ENCODE assay signal across 1 cellular context in genomic region chr11:44760917-44761545, GRCh38.
TF ChIP-seq lines count a peak whose summit lies in the region.

No MANE protein-coding gene starts in this region.

TF ChIP-seq in SK-N-SH, 30 proteins besides CTCF, POLR2A, EP300 and RAD21 (continued from another document):
- TF ChIP-seq FOXM1 (IDR thresholded peaks at IDR 0.05; ENCODE audit: low read depth) = no peak
- TF ChIP-seq REST (IDR thresholded peaks at IDR 0.05; ENCODE audit: low read depth, low read length) = no peak
- TF ChIP-seq GATA2 (CRISPR knock-in tag; IDR thresholded peaks at IDR 0.05) = peak; percentile 72
